Comparison of ENCODE assay signal across 8 cellular contexts in genomic region chr19:982567-983170, GRCh38. TPM values are rescaled to one million over a fixed set of nuclear protein-coding genes. Genes with fewer than 3 reads are reported as not detected.
DNase-seq lines count a peak whose midpoint lies in the region; ATAC-seq and TF ChIP-seq lines count a peak whose summit lies in the region.

No MANE protein-coding gene starts in this region.

- H2BK5ac ChIP-seq in neuronal stem cell (ENCODE audit: low read length): no peak overlapping the region

- H2BK120ac ChIP-seq in neuronal stem cell (ENCODE audit: low read depth, low read length): no peak overlapping the region

- H2BK15ac ChIP-seq in neuronal stem cell (ENCODE audit: low read length): no peak overlapping the region

- peak overlapping the region; percentile 91 for H3K18ac ChIP-seq in neuronal stem cell (ENCODE audit: low read length)

- no peaks in the 10 kb centered on the region for H3K36me3 Mint-ChIP-seq in activated T-helper 1 cell treated with anti-CD3 and anti-CD28 coated beads, Interleukin-12 subunit alpha, Interleukin-12 subunit beta, Interleukin-2, Interleukin-4 antibody, amounts not matched to agents 30 ng/mL and 10 ng/mL and 1 ng/mL, durations not matched to agents 14 hours and 24 hours and 36 hours (ENCODE audit: low read depth)

- TF ChIP-seq EP300 in stomach (IDR thresholded peaks at IDR 0.05): no peak

- no peaks in the 10 kb centered on the region for H3K27me3 ChIP-seq in neuronal stem cell (ENCODE audit: control insufficient read depth in 3 of 3, insufficient read depth in 3 of 3, low read depth in 1 of 3, low read length in 3 of 3)
- H3K27me3 ChIP-seq in stomach: peaks cover 0 to 12% (median 0%) of the 10 kb centered on the region in 3 donors

- H3K14ac ChIP-seq in neuronal stem cell (ENCODE audit: low read length): no peak overlapping the region

- no TSS peak for BruUV-seq in OCI-LY7 (replicated peaks; lab: Mats Ljungman, UMichigan)

- H3K4me3 ChIP-seq in OCI-LY7 (ENCODE audit: low read depth, low read length, poor library complexity, severe bottlenecking): no peak overlapping the region
- peak overlapping the region; percentile 34 for H3K4me3 ChIP-seq in fibroblast of pulmonary artery (replicated peaks; ENCODE audit: low read depth, low read length)
- H3K4me3 ChIP-seq in neuronal stem cell (ENCODE audit: low read length in 2 of 2): peak overlapping the region in 1 of 2 donors; percentile 41
- peak overlapping the region; percentile 28 to 37 (median 32) for H3K4me3 ChIP-seq in stomach

- peaks cover 9% of the 10 kb centered on the region; the same call in 1 of the 2 replicates for H3K79me2 ChIP-seq in OCI-LY7 (ENCODE audit: insufficient read depth, low read depth, low read length)

- peaks cover 9% of the 10 kb centered on the region for H3K79me1 ChIP-seq in neuronal stem cell (ENCODE audit: low read depth, low read length)

- H3K9ac ChIP-seq in neuronal stem cell (ENCODE audit: low read depth, low read length, poor library complexity): no peak overlapping the region

- H3K9me3 Mint-ChIP-seq in activated T-helper 1 cell treated with anti-CD3 and anti-CD28 coated beads, Interleukin-12 subunit alpha, Interleukin-12 subunit beta, Interleukin-2, Interleukin-4 antibody, amounts not matched to agents 30 ng/mL and 10 ng/mL and 1 ng/mL, durations not matched to agents 14 hours and 24 hours and 36 hours: no peaks in the 10 kb centered on the region

- H3K9me3 ChIP-seq in OCI-LY7 (ENCODE audit: low read length) (no peaks in the 10 kb centered on the region), neuronal stem cell (replicated peaks in 1 of 2; ENCODE audit: control insufficient read depth in 2 of 2, insufficient read depth in 1 of 2, low read depth in 1 of 2, low read length in 2 of 2) (no peaks in the 10 kb centered on the region), stomach (no peaks in the 10 kb centered on the region)

- no peaks in the 10 kb centered on the region for H3K9me2 ChIP-seq in OCI-LY7 (ENCODE audit: insufficient read depth, low read length)

- peak; percentile 63 for ATAC-seq in HG03280 (IDR thresholded peaks at IDR 0.05; ENCODE audit: unreplicated experiment)

- H4K8ac ChIP-seq in neuronal stem cell (ENCODE audit: low read depth, low read length): no peak overlapping the region

- no peak overlapping the region for H3K23ac ChIP-seq in neuronal stem cell (ENCODE audit: low read depth, low read length, poor library complexity)

- H3K27ac ChIP-seq in OCI-LY7 (ENCODE audit: low read depth, low read length, poor library complexity, severe bottlenecking) (no peak overlapping the region), neuronal stem cell (replicated peaks; ENCODE audit: low read length) (no peak overlapping the region), stomach (peak overlapping the region in 4 of 5 donors; percentile 28 to 92 (median 65))

- peak; percentile 33 for DNase-seq in NCI-H146 (lab: John Stamatoyannopoulos, UW)
- DNase-seq in NCI-H146 treated with DMSO at 0.1 percent for 48 hours (lab: John Stamatoyannopoulos, UW; ENCODE audit: unreplicated experiment): no peak
- peak; percentile 80 for DNase-seq in OCI-LY7 (ENCODE audit: low spot score)
- peak; percentile 74 for DNase-seq in activated T-helper 1 cell treated with anti-CD3 and anti-CD28 coated beads, Interleukin-12 subunit alpha, Interleukin-12 subunit beta, Interleukin-2, Interleukin-4 antibody, amounts not matched to agents 30 ng/mL and 10 ng/mL and 1 ng/mL, durations not matched to agents 14 hours and 24 hours and 36 hours (ENCODE audit: low spot score)
- peak; percentile 52 for DNase-seq in fibroblast of pulmonary artery (ENCODE audit: low read depth)
- peak; percentile 79 for DNase-seq in neuronal stem cell (ENCODE audit: low spot score)
- DNase-seq in stomach: peak; percentile 79

- H4K20me1 ChIP-seq in OCI-LY7 (ENCODE audit: insufficient read depth, low read length): no peaks in the 10 kb centered on the region

- H2BK12ac ChIP-seq in neuronal stem cell (ENCODE audit: low read length): no peak overlapping the region

- no CpG with 5 or more reads among the region's 46 CpGs for WGBS in neuronal stem cell (ENCODE audit: extremely low coverage in 2 of 2, insufficient read length in 2 of 2, insufficient replicate concordance in 1 of 2), 2 donors
- WGBS in stomach, 5 donors: 0 to 1% (median 1%) methylated on average over 24 to 46 of the region's 46 CpGs

- H3K4me1 Mint-ChIP-seq in activated T-helper 1 cell treated with anti-CD3 and anti-CD28 coated beads, Interleukin-12 subunit alpha, Interleukin-12 subunit beta, Interleukin-2, Interleukin-4 antibody, amounts not matched to agents 30 ng/mL and 10 ng/mL and 1 ng/mL, durations not matched to agents 14 hours and 24 hours and 36 hours (ENCODE audit: low read depth): no peaks in the 10 kb centered on the region

- no peak overlapping the region for H2AK5ac ChIP-seq in neuronal stem cell (ENCODE audit: low read depth, low read length)

- peaks cover 5% of the 10 kb centered on the region for H3K27me3 Mint-ChIP-seq in activated T-helper 1 cell treated with anti-CD3 and anti-CD28 coated beads, Interleukin-12 subunit alpha, Interleukin-12 subunit beta, Interleukin-2, Interleukin-4 antibody, amounts not matched to agents 30 ng/mL and 10 ng/mL and 1 ng/mL, durations not matched to agents 14 hours and 24 hours and 36 hours (ENCODE audit: insufficient read depth)

- H4K91ac ChIP-seq in neuronal stem cell (ENCODE audit: low read depth, low read length, poor library complexity): no peak overlapping the region

- H3K36me3 ChIP-seq in OCI-LY7 (ENCODE audit: insufficient read depth, low read length) (peaks cover 16% of the 10 kb centered on the region; the same call in 1 of the 2 replicates), neuronal stem cell (replicated peaks in 1 of 2; ENCODE audit: control insufficient read depth in 2 of 2, insufficient read depth in 2 of 2, low read length in 2 of 2) (peaks cover 12 to 19% of the 10 kb centered on the region in 2 donors), stomach (peaks cover 10 to 22% (median 20%) of the 10 kb centered on the region in 4 donors)

- CTCF ChIA-PET in OCI-LY7 (lab: Charles Lee; ENCODE audit: unreplicated experiment): interaction anchor here (0.7 kb wide), 1 partner anchor 59 kb away, joined by 3 read pairs; no protein-coding TSS in a partner anchor

- peak overlapping the region; percentile 46; the same call in 1 of the 2 replicates for H2AFZ ChIP-seq in OCI-LY7 (ENCODE audit: low read length)
- peak overlapping the region; percentile 92 for H2AFZ ChIP-seq in neuronal stem cell (ENCODE audit: low read length)

- H3K4ac ChIP-seq in neuronal stem cell (ENCODE audit: low read length): no peak overlapping the region

- peak overlapping the region; percentile 42 for H3K4me3 Mint-ChIP-seq in activated T-helper 1 cell treated with anti-CD3 and anti-CD28 coated beads, Interleukin-12 subunit alpha, Interleukin-12 subunit beta, Interleukin-2, Interleukin-4 antibody, amounts not matched to agents 30 ng/mL and 10 ng/mL and 1 ng/mL, durations not matched to agents 14 hours and 24 hours and 36 hours

- intact Hi-C loops in OCI-LY7 (cut with micrococcal nuclease; ENCODE audit: unreplicated experiment): loop anchor here (1.0 to 2.0 kb wide), 2 partner anchors 61 to 212 kb away; no protein-coding TSS in a partner anchor
- intact Hi-C loops in activated T-helper 1 cell treated with anti-CD3 and anti-CD28 coated beads, Interleukin-12 subunit alpha, Interleukin-12 subunit beta, Interleukin-2, Interleukin-4 antibody, amounts not matched to agents 30 ng/mL and 10 ng/mL and 1 ng/mL, durations not matched to agents 14 hours and 24 hours and 36 hours (cut with micrococcal nuclease): loop anchor here (1.0 to 2.0 kb wide), 2 partner anchors 61 to 120 kb away; no protein-coding TSS in a partner anchor
- intact Hi-C loops in stomach (cut with DNase I; ENCODE audit: low total_unique reads): loop anchor here (5.0 to 10.0 kb wide), 2 partner anchors 60 to 218 kb away; no protein-coding TSS in a partner anchor

- no peak overlapping the region for H3K27ac Mint-ChIP-seq in activated T-helper 1 cell treated with anti-CD3 and anti-CD28 coated beads, Interleukin-12 subunit alpha, Interleukin-12 subunit beta, Interleukin-2, Interleukin-4 antibody, amounts not matched to agents 30 ng/mL and 10 ng/mL and 1 ng/mL, durations not matched to agents 14 hours and 24 hours and 36 hours

- POLR2A ChIA-PET in OCI-LY7 (lab: Charles Lee): no interaction called here

- TF ChIP-seq POLR2A in stomach (IDR thresholded peaks at IDR 0.05): no peak

- peaks cover 24% of the 10 kb centered on the region for H3K4me1 ChIP-seq in OCI-LY7 (ENCODE audit: insufficient read depth, low read length, poor library complexity, severe bottlenecking)
- peaks cover 18 to 20% of the 10 kb centered on the region in 2 donors for H3K4me1 ChIP-seq in neuronal stem cell (ENCODE audit: control insufficient read depth in 2 of 2, insufficient read depth in 1 of 2, low read depth in 1 of 2, low read length in 2 of 2)
- peaks cover 12 to 41% (median 38%) of the 10 kb centered on the region in 4 donors for H3K4me1 ChIP-seq in stomach

- TF ChIP-seq CTCF in OCI-LY7 (conservative IDR thresholded peaks at IDR 0.05; ENCODE audit: low read length): peak; percentile 88
- peak; percentile 14 for TF ChIP-seq CTCF in fibroblast of pulmonary artery (IDR thresholded peaks at IDR 0.05; ENCODE audit: low read length, missing control alignments)
- TF ChIP-seq CTCF in stomach (IDR thresholded peaks at IDR 0.05): peak in 5 of 7 experiments; percentile 25 to 99 (median 90)

- H3K4me2 ChIP-seq in OCI-LY7 (ENCODE audit: low read length): peak overlapping the region; percentile 83
- H3K4me2 ChIP-seq in neuronal stem cell (ENCODE audit: insufficient read depth, low read length, poor library complexity, severe bottlenecking): peak overlapping the region; percentile 33

RNA-seq across cellular contexts. Expression of gene WDR18, which starts 1.5 kb away (rescaled TPM):
- 61.6 and 74.7 TPM in 2 replicates for total RNA-seq in OCI-LY7 (2014; rRNA removed; shearing (Covaris generic))
- total RNA-seq in OCI-LY7 (2022) (38.4 and 51.4 TPM in 2 replicates), stomach (100 to 1,000 TPM in 2 of 5 donors, 10 to 100 TPM in 3; 19.1 to 410 (median 67.7) TPM)
- total RNA-seq in activated T-helper 1 cell treated with anti-CD3 and anti-CD28 coated beads, Interleukin-12 subunit alpha, Interleukin-12 subunit beta, Interleukin-2, Interleukin-4 antibody, amounts not matched to agents 30 ng/mL and 10 ng/mL and 1 ng/mL, durations not matched to agents 14 hours and 24 hours and 36 hours: 105 and 108 TPM in 2 replicates
- 42.0 TPM for polyA plus RNA-seq in neuronal stem cell (2013, experiment 1 of 2)
- 41.4 TPM for polyA plus RNA-seq in neuronal stem cell (2013, experiment 2 of 2)
- polyA plus RNA-seq in stomach: 10 to 100 TPM; 44.4 to 81.3 (median 51.9) TPM

RNA-seq across cellular contexts. Expression of gene GRIN3B, which starts 17.6 kb away (rescaled TPM):
- total RNA-seq in OCI-LY7 (2014; rRNA removed; shearing (Covaris generic)): 0.05 TPM in 1 of 2 replicates, not detected in the other
- total RNA-seq in OCI-LY7 (2022): not detected in 2 replicates
- not detected in 2 replicates for total RNA-seq in activated T-helper 1 cell treated with anti-CD3 and anti-CD28 coated beads, Interleukin-12 subunit alpha, Interleukin-12 subunit beta, Interleukin-2, Interleukin-4 antibody, amounts not matched to agents 30 ng/mL and 10 ng/mL and 1 ng/mL, durations not matched to agents 14 hours and 24 hours and 36 hours
- 4.2 TPM for polyA plus RNA-seq in neuronal stem cell (2013, experiment 1 of 2)
- polyA plus RNA-seq in neuronal stem cell (2013, experiment 2 of 2): 3.9 TPM
- total RNA-seq in stomach: not detected
- under 1 TPM in 1 of 3 donors, not detected in 2; 0.03 TPM for polyA plus RNA-seq in stomach

RNA-seq across cellular contexts. Expression of gene TMEM259, which starts 38.3 kb away (rescaled TPM):
- 131 and 169 TPM in 2 replicates for total RNA-seq in OCI-LY7 (2014; rRNA removed; shearing (Covaris generic))
- total RNA-seq in OCI-LY7 (2022) (195 and 204 TPM in 2 replicates), stomach (100 to 1,000 TPM in 4 of 5 donors, 10 to 100 TPM in 1; 59.7 to 536 (median 338) TPM)
- 162 and 170 TPM in 2 replicates for total RNA-seq in activated T-helper 1 cell treated with anti-CD3 and anti-CD28 coated beads, Interleukin-12 subunit alpha, Interleukin-12 subunit beta, Interleukin-2, Interleukin-4 antibody, amounts not matched to agents 30 ng/mL and 10 ng/mL and 1 ng/mL, durations not matched to agents 14 hours and 24 hours and 36 hours
- 113 TPM for polyA plus RNA-seq in neuronal stem cell (2013, experiment 1 of 2)
- polyA plus RNA-seq in neuronal stem cell (2013, experiment 2 of 2): 111 TPM
- 100 to 1,000 TPM in 1 of 3 donors, 10 to 100 TPM in 2; 60.5 to 199 (median 89.2) TPM for polyA plus RNA-seq in stomach

RNA-seq across cellular contexts. Expression of gene RNU6-2, which starts 38.7 kb away (rescaled TPM):
- not detected in 2 replicates for total RNA-seq in OCI-LY7 (2014; rRNA removed; shearing (Covaris generic))
- total RNA-seq in OCI-LY7 (2022) (not detected in 2 replicates), stomach (not detected)
- total RNA-seq in activated T-helper 1 cell treated with anti-CD3 and anti-CD28 coated beads, Interleukin-12 subunit alpha, Interleukin-12 subunit beta, Interleukin-2, Interleukin-4 antibody, amounts not matched to agents 30 ng/mL and 10 ng/mL and 1 ng/mL, durations not matched to agents 14 hours and 24 hours and 36 hours: not detected in 2 replicates
- not detected for polyA plus RNA-seq in neuronal stem cell (2013, experiment 1 of 2)
- not detected for polyA plus RNA-seq in neuronal stem cell (2013, experiment 2 of 2)
- polyA plus RNA-seq in stomach: not detected

RNA-seq across cellular contexts. Expression of gene CNN2, which starts 43.7 kb away (rescaled TPM):
- total RNA-seq in OCI-LY7 (2014; rRNA removed; shearing (Covaris generic)): 51.5 and 73.7 TPM in 2 replicates
- 126 and 127 TPM in 2 replicates for total RNA-seq in OCI-LY7 (2022)
- 112 and 114 TPM in 2 replicates for total RNA-seq in activated T-helper 1 cell treated with anti-CD3 and anti-CD28 coated beads, Interleukin-12 subunit alpha, Interleukin-12 subunit beta, Interleukin-2, Interleukin-4 antibody, amounts not matched to agents 30 ng/mL and 10 ng/mL and 1 ng/mL, durations not matched to agents 14 hours and 24 hours and 36 hours
- polyA plus RNA-seq in neuronal stem cell (2013, experiment 1 of 2): 235 TPM
- polyA plus RNA-seq in neuronal stem cell (2013, experiment 2 of 2): 243 TPM
- 10 to 100 TPM in 4 of 5 donors, 1 to 10 TPM in 1; 7.0 to 98.5 (median 56.4) TPM for total RNA-seq in stomach
- polyA plus RNA-seq in stomach: 10 to 100 TPM; 85.1 to 93.9 (median 91.8) TPM

Comparison
In these comparisons a context has a peak if more than half of its experiments do, and no peak if none do; other contexts are left out.
1. H3K27ac ChIP-seq: peak in stomach (4 of 5); none in OCI-LY7 (single experiment) and neuronal stem cell (single experiment).
2. CTCF ChIP-seq: peak in every context shown above with its lines; median percentile 90 in stomach; 88 in OCI-LY7; 14 in fibroblast of pulmonary artery.